Comparison of ENCODE assay signal across 16 cellular contexts in genomic region chr12:118813778-118814359, GRCh38.
"Had no signal": no experiment of that assay in that cellular context is flagged by ENCODE, and none has a peak within 500 bp of the region (broad histone marks: within the 10 kb centered on the region; RNA-seq: fewer than 3 reads in every experiment).

No MANE protein-coding gene starts in this region.

- H3K4me1 Mint-ChIP-seq: activated B cell treated with CpG ODN at 0.5 μM for 24 hours; activated naive CD4-positive, alpha-beta T cell treated with anti-CD3 and anti-CD28 coated beads, Interleukin-2, amount 10 ng/mL, durations not matched to agents 7 days and 5 days; nephron; stimulated activated effector memory CD8-positive, alpha-beta T cell treated with anti-CD3 and anti-CD28 coated beads, Interleukin-12 subunit alpha, Interleukin-12 subunit beta, amount 100 ng/mL, for 72 hours had no signal

- H3K27ac ChIP-seq: parathyroid adenoma, stomach, suprapubic skin, transverse colon had no signal

- H3K9me3 ChIP-seq: suprapubic skin, transverse colon had no signal

- H3K27ac Mint-ChIP-seq: activated B cell treated with CpG ODN at 0.5 μM for 24 hours; activated CD4-positive, alpha-beta memory T cell treated with anti-CD3 and anti-CD28 coated beads for 36 hours; activated naive CD4-positive, alpha-beta T cell treated with anti-CD3 and anti-CD28 coated beads, Interleukin-2, amount 10 ng/mL, durations not matched to agents 7 days and 5 days; nephron; stimulated activated effector memory CD8-positive, alpha-beta T cell treated with anti-CD3 and anti-CD28 coated beads, Interleukin-12 subunit alpha, Interleukin-12 subunit beta, amount 100 ng/mL, for 72 hours had no signal

- H3K4me3 Mint-ChIP-seq: activated B cell treated with CpG ODN at 0.5 μM for 24 hours; activated CD4-positive, alpha-beta memory T cell treated with anti-CD3 and anti-CD28 coated beads for 36 hours; activated naive CD4-positive, alpha-beta T cell treated with anti-CD3 and anti-CD28 coated beads, Interleukin-2, amount 10 ng/mL, durations not matched to agents 7 days and 5 days; nephron; stimulated activated effector memory CD8-positive, alpha-beta T cell treated with anti-CD3 and anti-CD28 coated beads, Interleukin-12 subunit alpha, Interleukin-12 subunit beta, amount 100 ng/mL, for 72 hours had no signal

- H3K4me3 ChIP-seq: stomach, suprapubic skin, transverse colon had no signal

- H3K9ac ChIP-seq: parathyroid adenoma had no signal

- H3K36me3 Mint-ChIP-seq: activated CD4-positive, alpha-beta memory T cell treated with anti-CD3 and anti-CD28 coated beads for 36 hours; activated naive CD4-positive, alpha-beta T cell treated with anti-CD3 and anti-CD28 coated beads, Interleukin-2, amount 10 ng/mL, durations not matched to agents 7 days and 5 days; stimulated activated effector memory CD8-positive, alpha-beta T cell treated with anti-CD3 and anti-CD28 coated beads, Interleukin-12 subunit alpha, Interleukin-12 subunit beta, amount 100 ng/mL, for 72 hours had no signal

- H3K27me3 ChIP-seq: suprapubic skin, transverse colon had no signal

- H3K27me3 Mint-ChIP-seq: activated CD4-positive, alpha-beta memory T cell treated with anti-CD3 and anti-CD28 coated beads for 36 hours; activated naive CD4-positive, alpha-beta T cell treated with anti-CD3 and anti-CD28 coated beads, Interleukin-2, amount 10 ng/mL, durations not matched to agents 7 days and 5 days had no signal

- H3K4me1 ChIP-seq: parathyroid adenoma, stomach, suprapubic skin, transverse colon had no signal

- H3K36me3 ChIP-seq: stomach, suprapubic skin, transverse colon had no signal

- DNase-seq: activated B cell treated with CpG ODN at 0.5 μM for 24 hours; activated CD4-positive, alpha-beta memory T cell treated with anti-CD3 and anti-CD28 coated beads for 36 hours; activated CD4-positive, alpha-beta T cell treated with anti-CD3 and anti-CD28 coated beads for 4 hours; activated effector memory CD4-positive, alpha-beta T cell treated with anti-CD3 and anti-CD28 coated beads, Interleukin-2, amount 50 U/mL, for 16 hours; activated naive CD4-positive, alpha-beta T cell treated with anti-CD3 and anti-CD28 coated beads, Interleukin-2, amount 10 ng/mL, durations not matched to agents 7 days and 5 days; amygdala; cortex of kidney; foreskin fibroblast; small intestine; stimulated activated CD4-positive, alpha-beta T cell treated with anti-CD3 and anti-CD28 coated beads, Interleukin-2, amount 100 ng/mL, for 24 hours; stomach; transverse colon had no signal
